In genomic region chr22:37225481-37225880, GRCh38 we compare ENCODE assay signal across 12 cellular contexts. TPM values are rescaled to one million over a fixed set of nuclear protein-coding genes. Genes with fewer than 3 reads are reported as not detected.
DNase-seq lines count a peak whose midpoint lies in the region; ATAC-seq and TF ChIP-seq lines count a peak whose summit lies in the region.
"Had no signal": no experiment of that assay in that cellular context is flagged by ENCODE, and none has a peak within 500 bp of the region (broad histone marks: within the 10 kb centered on the region; RNA-seq: fewer than 3 reads in every experiment).

No MANE protein-coding gene starts in this region.

- TF ChIP-seq CTCF in astrocyte of the cerebellum (IDR thresholded peaks at IDR 0.05; ENCODE audit: low read depth, low read length, missing control alignments) (peak; percentile 26), retinal pigment epithelial cell (conservative IDR thresholded peaks at IDR 0.05; ENCODE audit: low read depth, low read length) (peak; percentile 30)

- peaks cover 86% of the 10 kb centered on the region for H3K36me3 Mint-ChIP-seq in activated CD4-positive, alpha-beta T cell treated with anti-CD3 and anti-CD28 coated beads, Interleukin-2, amount 10 ng/mL, durations not matched to agents 7 days and 5 days (ENCODE audit: low read depth)
- H3K36me3 Mint-ChIP-seq: type B pancreatic cell had no signal

- in situ Hi-C loops in astrocyte of the cerebellum (cut with HindIII; ENCODE audit: low sequenced_read_pairs), result no loop called here

- no peaks in the 10 kb centered on the region for H3K27me3 Mint-ChIP-seq in activated CD4-positive, alpha-beta T cell treated with anti-CD3 and anti-CD28 coated beads, Interleukin-2, amount 10 ng/mL, durations not matched to agents 7 days and 5 days

- H3K4me3 Mint-ChIP-seq in activated CD4-positive, alpha-beta T cell treated with anti-CD3 and anti-CD28 coated beads, Interleukin-2, amount 10 ng/mL, durations not matched to agents 7 days and 5 days, result no peak overlapping the region
- H3K4me3 Mint-ChIP-seq: type B pancreatic cell had no signal

- CTCF ChIA-PET in activated CD4-positive, alpha-beta T cell treated with anti-CD3 and anti-CD28 coated beads, Interleukin-2, amount 10 ng/mL, durations not matched to agents 7 days and 5 days (lab: Charles Lee), result interaction anchor here (0.5 to 1.7 kb wide), 4 partner anchors 19 to 340 kb away, joined by 3 to 4 read pairs (median 4); partner anchors contain the start of gene RAC2

- H3K4me3 ChIP-seq in astrocyte of the cerebellum (ENCODE audit: low read depth, low read length) (no peak overlapping the region), retinal pigment epithelial cell (ENCODE audit: low read length) (no peak overlapping the region)
- H3K4me3 ChIP-seq: esophagus muscularis mucosa had no signal

- POLR2A ChIA-PET in activated CD4-positive, alpha-beta T cell treated with anti-CD3 and anti-CD28 coated beads, Interleukin-2, amount 10 ng/mL, durations not matched to agents 7 days and 5 days (lab: Charles Lee), result no interaction called here

- peak overlapping the region; percentile 95 for H3K27ac Mint-ChIP-seq in activated CD4-positive, alpha-beta T cell treated with anti-CD3 and anti-CD28 coated beads, Interleukin-2, amount 10 ng/mL, durations not matched to agents 7 days and 5 days
- H3K27ac Mint-ChIP-seq: type B pancreatic cell had no signal

- H3K4me1 Mint-ChIP-seq in activated CD4-positive, alpha-beta T cell treated with anti-CD3 and anti-CD28 coated beads, Interleukin-2, amount 10 ng/mL, durations not matched to agents 7 days and 5 days, result peaks cover 92% of the 10 kb centered on the region

- no peak for ATAC-seq in HG03095 (IDR thresholded peaks at IDR 0.05; ENCODE audit: unreplicated experiment)

- peaks cover 22% of the 10 kb centered on the region for H3K9me3 Mint-ChIP-seq in activated CD4-positive, alpha-beta T cell treated with anti-CD3 and anti-CD28 coated beads, Interleukin-2, amount 10 ng/mL, durations not matched to agents 7 days and 5 days

- DNase-seq in activated CD4-positive, alpha-beta T cell treated with anti-CD3 and anti-CD28 coated beads, Interleukin-2, amount 10 ng/mL, durations not matched to agents 7 days and 5 days, result no peak
- no peak for DNase-seq in activated CD4-positive, alpha-beta T cell treated with anti-CD3 and anti-CD28 coated beads for 48 hours
- DNase-seq in NAMALWA (ENCODE audit: low spot score) (peak; percentile 46), astrocyte of the cerebellum (ENCODE audit: low read depth) (no peak), retinal pigment epithelial cell (ENCODE audit: low read depth) (no peak), C1 segment of cervical spinal cord (lab: John Stamatoyannopoulos, UW) (no peak), NCI-H2081 treated with DMSO at 0.1 percent for 48 hours (lab: John Stamatoyannopoulos, UW) (no peak)
- DNase-seq: AML-193, SHP77 had no signal

RNA-seq across cellular contexts. Expression of gene SSTR3, which starts 13.2 kb away (rescaled TPM):
- 10 to 100 TPM; 10.1 to 10.2 TPM for total RNA-seq in activated CD4-positive, alpha-beta T cell treated with anti-CD3 and anti-CD28 coated beads, Interleukin-2, amount 10 ng/mL, durations not matched to agents 7 days and 5 days
- total RNA-seq: esophagus muscularis mucosa had no signal

RNA-seq across cellular contexts. Expression of gene RAC2, which starts 18.6 kb away (rescaled TPM):
- 1,000 to 10,000 TPM; 1,015 to 1,117 TPM for total RNA-seq in activated CD4-positive, alpha-beta T cell treated with anti-CD3 and anti-CD28 coated beads, Interleukin-2, amount 10 ng/mL, durations not matched to agents 7 days and 5 days

RNA-seq across cellular contexts. Expression of gene C1QTNF6, which starts 37.4 kb away (rescaled TPM):
- 1 to 10 TPM; 7.6 to 8.3 TPM for total RNA-seq in activated CD4-positive, alpha-beta T cell treated with anti-CD3 and anti-CD28 coated beads, Interleukin-2, amount 10 ng/mL, durations not matched to agents 7 days and 5 days

RNA-seq across cellular contexts. Expression of gene CYTH4, which starts 56.8 kb away (rescaled TPM):
- 100 to 1,000 TPM; 106 to 110 TPM for total RNA-seq in activated CD4-positive, alpha-beta T cell treated with anti-CD3 and anti-CD28 coated beads, Interleukin-2, amount 10 ng/mL, durations not matched to agents 7 days and 5 days
